24 cellular contexts compared by ENCODE assay signal in genomic region chr13:46359731-46360130, GRCh38. TPM values are rescaled to one million over a fixed set of nuclear protein-coding genes. Genes with fewer than 3 reads are reported as not detected.
DNase-seq lines count a peak whose midpoint lies in the region; ATAC-seq lines count a peak whose summit lies in the region.
"Had no signal": no experiment of that assay in that cellular context is flagged by ENCODE, and none has a peak within 500 bp of the region (broad histone marks: within the 10 kb centered on the region; RNA-seq: fewer than 3 reads in every experiment).

No MANE protein-coding gene starts in this region.

- H3K27ac Mint-ChIP-seq in stimulated activated memory B cell treated with anti-CD40 and anti-IgM and Interleukin-4, amounts not matched to agents 10 μg/mL and 1 μg/mL and 100 μg/mL, for 72 hours: peak overlapping the region; percentile 46
- H3K27ac Mint-ChIP-seq: activated CD4-positive, alpha-beta T cell treated with anti-CD3 and anti-CD28 coated beads, Interleukin-2, amount 10 ng/mL, durations not matched to agents 24 days and 14 days; activated naive CD4-positive, alpha-beta T cell treated with anti-CD3 and anti-CD28 coated beads, Interleukin-2, amount 50 U/mL, for 24 hours had no signal

- peaks cover 58% of the 10 kb centered on the region for H3K36me3 Mint-ChIP-seq in stimulated activated memory B cell treated with anti-CD40 and anti-IgM and Interleukin-4, amounts not matched to agents 10 μg/mL and 1 μg/mL and 100 μg/mL, for 72 hours
- H3K36me3 Mint-ChIP-seq: activated naive CD4-positive, alpha-beta T cell treated with anti-CD3 and anti-CD28 coated beads, Interleukin-2, amount 50 U/mL, for 24 hours had no signal

- peaks cover 9% of the 10 kb centered on the region for H3K4me1 Mint-ChIP-seq in stimulated activated memory B cell treated with anti-CD40 and anti-IgM and Interleukin-4, amounts not matched to agents 10 μg/mL and 1 μg/mL and 100 μg/mL, for 72 hours

- no peak overlapping the region for H3K4me3 Mint-ChIP-seq in stimulated activated memory B cell treated with anti-CD40 and anti-IgM and Interleukin-4, amounts not matched to agents 10 μg/mL and 1 μg/mL and 100 μg/mL, for 72 hours
- H3K4me3 Mint-ChIP-seq: activated CD4-positive, alpha-beta T cell treated with anti-CD3 and anti-CD28 coated beads, Interleukin-2, amount 10 ng/mL, durations not matched to agents 24 days and 14 days; activated naive CD4-positive, alpha-beta T cell treated with anti-CD3 and anti-CD28 coated beads, Interleukin-2, amount 50 U/mL, for 24 hours; CD14-positive monocyte; IgD-negative memory B cell had no signal

- H3K27me3 Mint-ChIP-seq in stimulated activated memory B cell treated with anti-CD40 and anti-IgM and Interleukin-4, amounts not matched to agents 10 μg/mL and 1 μg/mL and 100 μg/mL, for 72 hours: no peaks in the 10 kb centered on the region
- H3K27me3 Mint-ChIP-seq: activated CD4-positive, alpha-beta T cell treated with anti-CD3 and anti-CD28 coated beads, Interleukin-2, amount 10 ng/mL, durations not matched to agents 24 days and 14 days; activated naive CD4-positive, alpha-beta T cell treated with anti-CD3 and anti-CD28 coated beads, Interleukin-2, amount 50 U/mL, for 24 hours; IgD-negative memory B cell had no signal

- no peaks in the 10 kb centered on the region for H3K9me3 Mint-ChIP-seq in stimulated activated memory B cell treated with anti-CD40 and anti-IgM and Interleukin-4, amounts not matched to agents 10 μg/mL and 1 μg/mL and 100 μg/mL, for 72 hours

- ATAC-seq in stimulated activated memory B cell treated with anti-CD40 and anti-IgM and Interleukin-4, amounts not matched to agents 10 μg/mL and 1 μg/mL and 100 μg/mL, for 72 hours: no peak
- ATAC-seq in HG03521 (IDR thresholded peaks at IDR 0.05; ENCODE audit: unreplicated experiment): no peak
- ATAC-seq: foreskin keratinocyte, left colon had no signal

- peak; percentile 58 for DNase-seq in GM04503 (ENCODE audit: low read depth)
- peak; percentile 31 for DNase-seq in amniotic epithelial cell (ENCODE audit: low read depth)
- peak; percentile 13 for DNase-seq in fibroblast of the conjunctiva (ENCODE audit: low read depth)
- DNase-seq in DMS79 (lab: John Stamatoyannopoulos, UW): no peak
- DNase-seq in DMS79 treated with DMSO at 0.1 percent for 48 hours (lab: John Stamatoyannopoulos, UW): no peak
- no peak for DNase-seq in SK-N-DZ (ENCODE audit: low spot score)
- DNase-seq: activated CD4-positive, alpha-beta T cell treated with anti-CD3 and anti-CD28 coated beads, Interleukin-2, amount 10 ng/mL, durations not matched to agents 24 days and 14 days; DMS153; effector CD8-positive, alpha-beta T cell; left colon; NCI-H2029; NCI-H510A; OCI-M1; ovary; SJCRH30; stimulated activated CD4-positive, alpha-beta T cell treated with anti-CD3 and anti-CD28 coated beads, Interleukin-4, amount 100 ng/mL, for 4 hours; stimulated activated CD8-positive, alpha-beta memory T cell treated with anti-CD3 and anti-CD28 coated beads, Interleukin-4, amount 100 ng/mL, for 48 hours; transverse colon had no signal

RNA-seq across cellular contexts. Expression of gene RUBCNL, which starts 27.3 kb away (rescaled TPM):
- polyA plus RNA-seq in SK-N-DZ (2014; cell fraction: cytosol; rRNA removed): 1.5 TPM in 1 of 2 replicates, not detected in the other
- polyA plus RNA-seq in SK-N-DZ (2014; cell fraction: nucleus; rRNA removed): 0.08 TPM in 1 of 2 replicates, not detected in the other

Comparison
In these comparisons a context has a peak if more than half of its experiments do, and no peak if none do; other contexts are left out.
1. DNase-seq: peak in GM04503 (single experiment), amniotic epithelial cell (single experiment) and fibroblast of the conjunctiva (single experiment); none in DMS79 (single experiment), DMS79 treated with DMSO at 0.1 percent for 48 hours (single experiment) and SK-N-DZ (single experiment).